Comparison of ENCODE assay signal across 1 cellular context in the genomic region with DNA sequence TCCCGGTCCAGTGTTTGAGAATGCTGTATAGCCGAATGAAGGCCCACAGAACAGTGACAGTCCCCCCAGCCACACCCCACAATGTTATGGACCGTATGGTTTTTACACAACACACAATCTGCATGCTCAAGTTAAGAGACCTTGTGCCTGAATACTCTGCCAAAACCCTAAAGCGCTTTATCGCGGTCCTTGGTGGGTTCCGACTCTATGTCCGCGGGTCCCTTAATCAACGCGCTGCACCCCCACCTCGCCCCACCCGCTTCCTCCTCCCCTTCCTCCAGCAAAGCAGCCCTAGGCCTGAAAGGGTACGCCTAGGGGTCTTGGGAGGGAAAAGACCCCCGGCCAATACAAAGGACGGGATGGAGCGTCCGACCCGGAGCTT.
TF ChIP-seq lines count a peak whose summit lies in the region.

No MANE protein-coding gene starts in this region.

TF ChIP-seq in GM23338, 12 proteins besides CTCF, POLR2A, EP300 and RAD21 (continued from another document):
- TF ChIP-seq, protein P1, sequence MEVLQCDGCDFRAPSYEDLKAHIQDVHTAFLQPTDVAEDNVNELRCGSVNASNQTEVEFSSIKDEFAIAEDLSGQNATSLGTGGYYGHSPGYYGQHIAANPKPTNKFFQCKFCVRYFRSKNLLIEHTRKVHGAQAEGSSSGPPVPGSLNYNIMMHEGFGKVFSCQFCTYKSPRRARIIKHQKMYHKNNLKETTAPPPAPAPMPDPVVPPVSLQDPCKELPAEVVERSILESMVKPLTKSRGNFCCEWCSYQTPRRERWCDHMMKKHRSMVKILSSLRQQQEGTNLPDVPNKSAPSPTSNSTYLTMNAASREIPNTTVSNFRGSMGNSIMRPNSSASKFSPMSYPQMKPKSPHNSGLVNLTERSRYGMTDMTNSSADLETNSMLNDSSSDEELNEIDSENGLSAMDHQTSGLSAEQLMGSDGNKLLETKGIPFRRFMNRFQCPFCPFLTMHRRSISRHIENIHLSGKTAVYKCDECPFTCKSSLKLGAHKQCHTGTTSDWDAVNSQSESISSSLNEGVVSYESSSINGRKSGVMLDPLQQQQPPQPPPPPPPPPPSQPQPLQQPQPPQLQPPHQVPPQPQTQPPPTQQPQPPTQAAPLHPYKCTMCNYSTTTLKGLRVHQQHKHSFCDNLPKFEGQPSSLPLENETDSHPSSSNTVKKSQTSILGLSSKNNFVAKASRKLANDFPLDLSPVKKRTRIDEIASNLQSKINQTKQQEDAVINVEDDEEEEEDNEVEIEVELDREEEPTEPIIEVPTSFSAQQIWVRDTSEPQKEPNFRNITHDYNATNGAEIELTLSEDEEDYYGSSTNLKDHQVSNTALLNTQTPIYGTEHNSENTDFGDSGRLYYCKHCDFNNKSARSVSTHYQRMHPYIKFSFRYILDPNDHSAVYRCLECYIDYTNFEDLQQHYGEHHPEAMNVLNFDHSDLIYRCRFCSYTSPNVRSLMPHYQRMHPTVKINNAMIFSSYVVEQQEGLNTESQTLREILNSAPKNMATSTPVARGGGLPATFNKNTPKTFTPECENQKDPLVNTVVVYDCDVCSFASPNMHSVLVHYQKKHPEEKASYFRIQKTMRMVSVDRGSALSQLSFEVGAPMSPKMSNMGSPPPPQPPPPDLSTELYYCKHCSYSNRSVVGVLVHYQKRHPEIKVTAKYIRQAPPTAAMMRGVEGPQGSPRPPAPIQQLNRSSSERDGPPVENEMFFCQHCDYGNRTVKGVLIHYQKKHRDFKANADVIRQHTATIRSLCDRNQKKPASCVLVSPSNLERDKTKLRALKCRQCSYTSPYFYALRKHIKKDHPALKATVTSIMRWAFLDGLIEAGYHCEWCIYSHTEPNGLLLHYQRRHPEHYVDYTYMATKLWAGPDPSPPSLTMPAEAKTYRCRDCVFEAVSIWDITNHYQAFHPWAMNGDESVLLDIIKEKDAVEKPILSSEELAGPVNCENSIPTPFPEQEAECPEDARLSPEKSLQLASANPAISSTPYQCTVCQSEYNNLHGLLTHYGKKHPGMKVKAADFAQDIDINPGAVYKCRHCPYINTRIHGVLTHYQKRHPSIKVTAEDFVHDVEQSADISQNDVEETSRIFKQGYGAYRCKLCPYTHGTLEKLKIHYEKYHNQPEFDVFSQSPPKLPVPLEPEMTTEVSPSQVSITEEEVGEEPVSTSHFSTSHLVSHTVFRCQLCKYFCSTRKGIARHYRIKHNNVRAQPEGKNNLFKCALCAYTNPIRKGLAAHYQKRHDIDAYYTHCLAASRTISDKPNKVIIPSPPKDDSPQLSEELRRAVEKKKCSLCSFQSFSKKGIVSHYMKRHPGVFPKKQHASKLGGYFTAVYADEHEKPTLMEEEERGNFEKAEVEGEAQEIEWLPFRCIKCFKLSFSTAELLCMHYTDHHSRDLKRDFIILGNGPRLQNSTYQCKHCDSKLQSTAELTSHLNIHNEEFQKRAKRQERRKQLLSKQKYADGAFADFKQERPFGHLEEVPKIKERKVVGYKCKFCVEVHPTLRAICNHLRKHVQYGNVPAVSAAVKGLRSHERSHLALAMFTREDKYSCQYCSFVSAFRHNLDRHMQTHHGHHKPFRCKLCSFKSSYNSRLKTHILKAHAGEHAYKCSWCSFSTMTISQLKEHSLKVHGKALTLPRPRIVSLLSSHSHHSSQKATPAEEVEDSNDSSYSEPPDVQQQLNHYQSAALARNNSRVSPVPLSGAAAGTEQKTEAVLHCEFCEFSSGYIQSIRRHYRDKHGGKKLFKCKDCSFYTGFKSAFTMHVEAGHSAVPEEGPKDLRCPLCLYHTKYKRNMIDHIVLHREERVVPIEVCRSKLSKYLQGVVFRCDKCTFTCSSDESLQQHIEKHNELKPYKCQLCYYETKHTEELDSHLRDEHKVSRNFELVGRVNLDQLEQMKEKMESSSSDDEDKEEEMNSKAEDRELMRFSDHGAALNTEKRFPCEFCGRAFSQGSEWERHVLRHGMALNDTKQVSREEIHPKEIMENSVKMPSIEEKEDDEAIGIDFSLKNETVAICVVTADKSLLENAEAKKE (CRISPR knock-in tag; IDR thresholded peaks at IDR 0.05), result no peak
- TF ChIP-seq, protein P2, sequence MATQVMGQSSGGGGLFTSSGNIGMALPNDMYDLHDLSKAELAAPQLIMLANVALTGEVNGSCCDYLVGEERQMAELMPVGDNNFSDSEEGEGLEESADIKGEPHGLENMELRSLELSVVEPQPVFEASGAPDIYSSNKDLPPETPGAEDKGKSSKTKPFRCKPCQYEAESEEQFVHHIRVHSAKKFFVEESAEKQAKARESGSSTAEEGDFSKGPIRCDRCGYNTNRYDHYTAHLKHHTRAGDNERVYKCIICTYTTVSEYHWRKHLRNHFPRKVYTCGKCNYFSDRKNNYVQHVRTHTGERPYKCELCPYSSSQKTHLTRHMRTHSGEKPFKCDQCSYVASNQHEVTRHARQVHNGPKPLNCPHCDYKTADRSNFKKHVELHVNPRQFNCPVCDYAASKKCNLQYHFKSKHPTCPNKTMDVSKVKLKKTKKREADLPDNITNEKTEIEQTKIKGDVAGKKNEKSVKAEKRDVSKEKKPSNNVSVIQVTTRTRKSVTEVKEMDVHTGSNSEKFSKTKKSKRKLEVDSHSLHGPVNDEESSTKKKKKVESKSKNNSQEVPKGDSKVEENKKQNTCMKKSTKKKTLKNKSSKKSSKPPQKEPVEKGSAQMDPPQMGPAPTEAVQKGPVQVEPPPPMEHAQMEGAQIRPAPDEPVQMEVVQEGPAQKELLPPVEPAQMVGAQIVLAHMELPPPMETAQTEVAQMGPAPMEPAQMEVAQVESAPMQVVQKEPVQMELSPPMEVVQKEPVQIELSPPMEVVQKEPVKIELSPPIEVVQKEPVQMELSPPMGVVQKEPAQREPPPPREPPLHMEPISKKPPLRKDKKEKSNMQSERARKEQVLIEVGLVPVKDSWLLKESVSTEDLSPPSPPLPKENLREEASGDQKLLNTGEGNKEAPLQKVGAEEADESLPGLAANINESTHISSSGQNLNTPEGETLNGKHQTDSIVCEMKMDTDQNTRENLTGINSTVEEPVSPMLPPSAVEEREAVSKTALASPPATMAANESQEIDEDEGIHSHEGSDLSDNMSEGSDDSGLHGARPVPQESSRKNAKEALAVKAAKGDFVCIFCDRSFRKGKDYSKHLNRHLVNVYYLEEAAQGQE (IDR thresholded peaks at IDR 0.05; ENCODE audit: unreplicated experiment), result no peak
- TF ChIP-seq JUNB (IDR thresholded peaks at IDR 0.05; ENCODE audit: unreplicated experiment), result no peak
TF ChIP-seq in GM23338: peak in this region for 0.
